Comparison of ENCODE assay signal across 8 cellular contexts in genomic region chr12:62602445-62603060, GRCh38.
DNase-seq lines count a peak whose midpoint lies in the region; ATAC-seq and TF ChIP-seq lines count a peak whose summit lies in the region.

No MANE protein-coding gene starts in this region.

- H2BK120ac ChIP-seq in IMR-90 (ENCODE audit: low read depth, low read length), result peak overlapping the region; percentile 99

- peak overlapping the region; percentile 98 for H2BK5ac ChIP-seq in IMR-90 (ENCODE audit: low read depth, low read length, poor library complexity, severe bottlenecking)

- H3K23ac ChIP-seq in IMR-90 (ENCODE audit: low read depth, low read length), result peak overlapping the region; percentile 99

- peak overlapping the region; percentile 100 for H3K14ac ChIP-seq in IMR-90 (replicated peaks; ENCODE audit: low read depth, low read length)

- peak overlapping the region; percentile 81 for H2AK5ac ChIP-seq in IMR-90 (ENCODE audit: low read depth, low read length)

- POLR2A ChIA-PET in IMR-90 (lab: Charles Lee; ENCODE audit: unreplicated experiment), result interaction anchor here (0.8 kb wide), 1 partner anchor 192 kb away, joined by 3 read pairs; no protein-coding TSS in a partner anchor
- POLR2A ChIA-PET in OCI-LY7 (lab: Charles Lee), result interaction anchor here (0.6 to 3.3 kb wide), 10 partner anchors 9 to 335 kb away, joined by 3 to 22 read pairs (median 4); partner anchors contain the start of gene MON2

- TF ChIP-seq CTCF in IMR-90 (conservative IDR thresholded peaks at IDR 0.05; ENCODE audit: low read depth, low read length) (no peak), OCI-LY7 (conservative IDR thresholded peaks at IDR 0.05; ENCODE audit: low read length) (no peak)

- DNase-seq in DMS 273 treated with DMSO at 0.1 percent for 48 hours (lab: John Stamatoyannopoulos, UW) (peak; percentile 74), IMR-90 (peak; percentile 90), OCI-LY7 (ENCODE audit: low spot score) (peak; percentile 94), activated T-cell treated with anti-CD3 and anti-CD28 coated beads for 48 hours (ENCODE audit: low read depth) (peak; percentile 81), erythroblast (lab: John Stamatoyannopoulos, UW) (peak; percentile 94 to 96)
- DNase-seq in stimulated activated CD8-positive, alpha-beta memory T cell treated with anti-CD3 and anti-CD28 coated beads, Interleukin-4, amount 100 ng/mL, for 48 hours, result peak; percentile 90

- no peaks in the 10 kb centered on the region for H3K9me3 ChIP-seq in IMR-90 (ENCODE audit: control insufficient read depth, insufficient read depth, low read length)
- no peaks in the 10 kb centered on the region for H3K9me3 ChIP-seq in OCI-LY7 (ENCODE audit: low read length)
- no peaks in the 10 kb centered on the region for H3K9me3 ChIP-seq in mucosa of stomach (ENCODE audit: control insufficient read depth, low read length)

- H3K79me2 ChIP-seq in OCI-LY7 (ENCODE audit: insufficient read depth, low read depth, low read length), result peaks cover 23% of the 10 kb centered on the region

- H4K8ac ChIP-seq in IMR-90 (ENCODE audit: low read depth in 2 of 2, low read length in 2 of 2), result peak overlapping the region; percentile 97 to 98

- H4K20me1 ChIP-seq in IMR-90 (ENCODE audit: insufficient read depth, low read length) (peaks cover 12% of the 10 kb centered on the region; the same call in 1 of the 2 replicates), OCI-LY7 (ENCODE audit: insufficient read depth, low read length) (peaks cover 21% of the 10 kb centered on the region)

- H2AFZ ChIP-seq in IMR-90 (replicated peaks; ENCODE audit: low read length, poor library complexity) (peak overlapping the region; percentile 98), OCI-LY7 (ENCODE audit: low read length) (peak overlapping the region; percentile 88)

- H2BK20ac ChIP-seq in IMR-90 (ENCODE audit: low read depth, low read length), result peak overlapping the region; percentile 84

- peak overlapping the region; percentile 100 for H4K91ac ChIP-seq in IMR-90 (ENCODE audit: insufficient read depth, low read depth, low read length)

- H3K9ac ChIP-seq in IMR-90 (ENCODE audit: low read depth, low read length) (peak overlapping the region; percentile 95), mucosa of stomach (ENCODE audit: low read length) (peak overlapping the region; percentile 97)

- H3K36me3 ChIP-seq in IMR-90 (ENCODE audit: control insufficient read depth, insufficient read depth, low read length), result no peaks in the 10 kb centered on the region
- peaks cover 10% of the 10 kb centered on the region for H3K36me3 ChIP-seq in OCI-LY7 (ENCODE audit: insufficient read depth, low read length)
- no peaks in the 10 kb centered on the region for H3K36me3 ChIP-seq in mucosa of stomach (ENCODE audit: control insufficient read depth, insufficient read depth, low read length)

- CTCF ChIA-PET in IMR-90 (lab: Yijun Ruan, JAX) (interaction anchor here (0.6 to 1.7 kb wide), 7 partner anchors 21 to 194 kb away, joined by 3 to 8 read pairs (median 3); no protein-coding TSS in a partner anchor), OCI-LY7 (lab: Charles Lee; ENCODE audit: unreplicated experiment) (no interaction called here)

- peak overlapping the region; percentile 99 for H2AK9ac ChIP-seq in IMR-90 (replicated peaks; ENCODE audit: low read depth, low read length, poor library complexity)

- H3K9me1 ChIP-seq in IMR-90 (ENCODE audit: insufficient read depth, low read length), result no peaks in the 10 kb centered on the region

- peak overlapping the region; percentile 99 for H3K18ac ChIP-seq in IMR-90 (ENCODE audit: low read depth, low read length)

- BruUV-seq in IMR-90 (replicated peaks; lab: Mats Ljungman, UMichigan), result no TSS peak
- BruUV-seq in OCI-LY7 (replicated peaks; lab: Mats Ljungman, UMichigan), result no TSS peak

- dilution Hi-C loops in IMR-90 (cut with HindIII; ENCODE audit: low sequenced_read_pairs, unreplicated experiment), result no loop called here

- H3K4me1 ChIP-seq in IMR-90 (ENCODE audit: control insufficient read depth, insufficient read depth, low read length) (no peaks in the 10 kb centered on the region; the same call in 1 of the 2 replicates), OCI-LY7 (ENCODE audit: insufficient read depth, low read length, poor library complexity, severe bottlenecking) (peaks cover 31% of the 10 kb centered on the region), mucosa of stomach (ENCODE audit: control insufficient read depth, insufficient read depth, low read length) (peaks cover 18% of the 10 kb centered on the region)

- H3K4me3 ChIP-seq in IMR-90 (ENCODE audit: insufficient read depth, low read depth, low read length), result peak overlapping the region; percentile 97
- peak overlapping the region; percentile 88 for H3K4me3 ChIP-seq in OCI-LY7 (ENCODE audit: low read depth, low read length, poor library complexity, severe bottlenecking)
- H3K4me3 ChIP-seq in mucosa of stomach (ENCODE audit: low read length), result peak overlapping the region; percentile 75

- intact Hi-C loops in IMR-90 (cut with micrococcal nuclease) (loop anchor here (1.0 to 10.0 kb wide), 4 partner anchors 165 to 462 kb away; no protein-coding TSS in a partner anchor), OCI-LY7 (cut with micrococcal nuclease; ENCODE audit: unreplicated experiment) (loop anchor here (1.0 to 10.0 kb wide), 4 partner anchors 138 to 1075 kb away; partner anchors contain the start of genes MON2 and USP15)

- TF ChIP-seq POLR2A in IMR-90 (IDR thresholded peaks at IDR 0.05; ENCODE audit: low read depth, low read length) (peak; percentile 87), erythroblast (IDR thresholded peaks at IDR 0.05; ENCODE audit: low read length) (peak; percentile 86)

- H3K27ac ChIP-seq in IMR-90 (ENCODE audit: insufficient read depth, low read length) (peak overlapping the region; percentile 99), OCI-LY7 (ENCODE audit: low read depth, low read length, poor library complexity, severe bottlenecking) (peak overlapping the region; percentile 97)

- no peak; the same call in 1 of the 2 replicates for TF ChIP-seq RAD21 in IMR-90 (IDR thresholded peaks at IDR 0.05; ENCODE audit: low read length)

- ATAC-seq in GM21529 (IDR thresholded peaks at IDR 0.05; ENCODE audit: unreplicated experiment), result peak; percentile 70
- peak; percentile 77 for ATAC-seq in IMR-90 (ENCODE audit: low read depth)

- H4K5ac ChIP-seq in IMR-90 (ENCODE audit: low read depth, low read length), result peak overlapping the region; percentile 96

- H3K4me2 ChIP-seq in IMR-90 (ENCODE audit: low read depth, low read length) (peak overlapping the region; percentile 71), OCI-LY7 (ENCODE audit: low read length) (peak overlapping the region; percentile 85)

- H2BK15ac ChIP-seq in IMR-90 (ENCODE audit: low read depth, low read length), result peak overlapping the region; percentile 99; the same call in 2 of the 3 replicates

- in situ Hi-C loops in IMR-90 (cut with MboI; ENCODE audit: low sequenced_read_pairs), result no loop called here

- no peaks in the 10 kb centered on the region for H3K9me2 ChIP-seq in OCI-LY7 (ENCODE audit: insufficient read depth, low read length)

- H3K79me1 ChIP-seq in IMR-90 (ENCODE audit: low read depth in 1 of 2, low read length in 2 of 2), result peaks cover 5 to 18% of the 10 kb centered on the region in 2 experiments; a peak in 3 of 4 replicates

- peak overlapping the region; percentile 100 for H3K4ac ChIP-seq in IMR-90 (ENCODE audit: low read depth, low read length)

- 0% methylated on average over 33 of the region's 59 CpGs; no CpG with 5 or more reads in 1 of the 2 experiments for WGBS in IMR-90 (ENCODE audit: extremely low coverage in 2 of 2, insufficient read length in 1 of 2), 2 experiments

- H3K27me3 ChIP-seq in IMR-90 (ENCODE audit: control insufficient read depth, insufficient read depth, low read length) (no peaks in the 10 kb centered on the region), mucosa of stomach (ENCODE audit: control insufficient read depth, insufficient read depth, low read length) (no peaks in the 10 kb centered on the region)

- H3K56ac ChIP-seq in IMR-90 (ENCODE audit: extremely low read depth, insufficient read depth, low read length), result peak overlapping the region; percentile 100

TF ChIP-seq in IMR-90, 13 proteins besides CTCF, POLR2A, EP300 and RAD21:
- TF ChIP-seq MAZ (IDR thresholded peaks at IDR 0.05; ENCODE audit: borderline replicate concordance, low read depth, low read length) (peak; percentile 56), MXI1 (IDR thresholded peaks at IDR 0.05; ENCODE audit: borderline replicate concordance, low read depth, low read length) (peak; percentile 94), NFE2L2 (IDR thresholded peaks at IDR 0.05; ENCODE audit: low read depth, low read length) (no peak), BHLHE40 (IDR thresholded peaks at IDR 0.05; ENCODE audit: low read depth, low read length) (peak; percentile 59; the same call in 1 of the 2 replicates), ELK1 (IDR thresholded peaks at IDR 0.05; ENCODE audit: borderline replicate concordance, low read depth, low read length) (no peak), USF2 (IDR thresholded peaks at IDR 0.05; ENCODE audit: low read depth, low read length) (peak; percentile 95), MAFK (IDR thresholded peaks at IDR 0.05; ENCODE audit: low read depth, low read length) (0 out of 2 replicates have a peak, but pooled peaks have one; percentile 2), SMC3 (IDR thresholded peaks at IDR 0.05; ENCODE audit: low read depth, low read length) (no peak), CHD1 (IDR thresholded peaks at IDR 0.05; ENCODE audit: low read depth, low read length) (no peak), CEBPB (IDR thresholded peaks at IDR 0.05; ENCODE audit: low read depth, low read length) (peak; percentile 68), RCOR1 (IDR thresholded peaks at IDR 0.05; ENCODE audit: insufficient replicate concordance, low read length) (no peak), FOS (IDR thresholded peaks at IDR 0.05; ENCODE audit: low read depth, low read length) (no peak), RFX5 (IDR thresholded peaks at IDR 0.05; ENCODE audit: low read depth, low read length) (no peak)
TF ChIP-seq in IMR-90: peak in this region for 6.

Comparison
In these comparisons a context has a peak if more than half of its experiments do, and no peak if none do; other contexts are left out.
1. Peak in every context shown above with its lines: DNase-seq, ATAC-seq, H3K4me3 ChIP-seq and H3K27ac ChIP-seq.